In genomic region chr2:227728035-227728434, GRCh38 we compare ENCODE assay signal across 38 cellular contexts. TPM values are rescaled to one million over a fixed set of nuclear protein-coding genes. Genes with fewer than 3 reads are reported as not detected.
"Had no signal": no experiment of that assay in that cellular context is flagged by ENCODE, and none has a peak within 500 bp of the region (broad histone marks: within the 10 kb centered on the region; RNA-seq: fewer than 3 reads in every experiment).

Gene SCYGR7, plus strand, starts transcription at chr2:227728335. Its CDS starts 0 bp downstream, at chr2:227728335.

- H3K9me3 ChIP-seq: MG63 had no signal

- H3K9ac ChIP-seq: KMS-11 had no signal

- H3K4me2 ChIP-seq: KMS-11 had no signal

- H3K4me3 ChIP-seq: MG63 had no signal

- H3K27ac ChIP-seq: KMS-11 had no signal

- DNase-seq: Karpas-422, Kasumi-1, MG63, MM.1S, MV-4-11, NCI-H1048, NCI-H1092, NCI-H1092 treated with DMSO at 0.1 percent for 48 hours, NCI-H1105, NCI-H1105 treated with DMSO at 0.1 percent for 48 hours, NCI-H1417, NCI-H1417 treated with DMSO at 0.1 percent for 48 hours, NCI-H1436, NCI-H1436 treated with DMSO at 0.1 percent for 48 hours, NCI-H146, NCI-H1694, NCI-H1694 treated with DMSO at 0.1 percent for 48 hours, NCI-H187, NCI-H187 treated with DMSO at 0.1 percent for 48 hours, NCI-H1930, NCI-H2029, NCI-H2029 treated with DMSO at 0.1 percent for 48 hours, NCI-H2081, NCI-H2081 treated with DMSO at 0.1 percent for 48 hours, NCI-H2107, NCI-H2171, NCI-H2171 treated with DMSO at 0.1 percent for 48 hours, NCI-H2227 treated with DMSO at 0.1 percent for 48 hours, NCI-H226, NCI-H345, NCI-H446, NCI-H446 treated with DMSO at 0.1 percent for 48 hours, NCI-H510A had no signal

- H3K36me3 ChIP-seq: MG63 had no signal

RNA-seq across cellular contexts. Expression of gene SCYGR7, which starts in this region (rescaled TPM):
- total RNA-seq: LHCN-M2, M059J, MCF 10A, NCI-H460 had no signal
